ENCODE assay signal across 8 cellular contexts in genomic region chr14:35404496-35405303, GRCh38. TPM values are rescaled to one million over a fixed set of nuclear protein-coding genes. Genes with fewer than 3 reads are reported as not detected.
DNase-seq lines count a peak whose midpoint lies in the region; ATAC-seq, FAIRE-seq and TF ChIP-seq lines count a peak whose summit lies in the region.

Gene NFKBIA (minus strand): TSS chr14:35404749. CDS start chr14:35404644, 105 bp downstream.

- H2AFZ ChIP-seq in keratinocyte (ENCODE audit: control insufficient read depth, low read length), result peak within 1 kb of the TSS; percentile 92

- peak; percentile 100 for TF ChIP-seq POLR2A in GM18951 (IDR thresholded peaks at IDR 0.05; ENCODE audit: extremely low read depth, insufficient read depth, insufficient read length)

- H3K27me3 ChIP-seq in keratinocyte (ENCODE audit: control insufficient read depth, extremely low read depth, insufficient read depth, low read length), result no peaks in the 10 kb centered on the region

- peak within 1 kb of the TSS; percentile 100 for H3K4me2 ChIP-seq in keratinocyte (ENCODE audit: control insufficient read depth, extremely low read depth, insufficient read depth, low read depth, low read length)

- H4K20me1 ChIP-seq in keratinocyte (ENCODE audit: control insufficient read depth, extremely low read depth, insufficient read depth, low read length), result peaks cover 16% of the 10 kb centered on the region

- H3K79me2 ChIP-seq in keratinocyte (ENCODE audit: control insufficient read depth, insufficient read depth, low read length), result peaks cover 15% of the 10 kb centered on the region

- H3K4me3 ChIP-seq in AG10803 (ENCODE audit: low read length) (peak within 1 kb of the TSS; percentile 85), keratinocyte (ENCODE audit: control insufficient read depth in 2 of 3, extremely low read depth in 1 of 3, insufficient read depth in 2 of 3, low read depth in 1 of 3, low read length in 3 of 3) (peak within 1 kb of the TSS; percentile 84 to 95 (median 92))

- in situ Hi-C loops in GM18951 (cut with MboI; ENCODE audit: low sequenced_read_pairs, unreplicated experiment), result loop anchor here (5.0 to 10.0 kb wide), 3 partner anchors 110 to 267 kb away; partner anchors contain the start of gene PSMA6

- TF ChIP-seq CTCF in AG10803 (conservative IDR thresholded peaks at IDR 0.05; ENCODE audit: low read length), result peak; percentile 26
- TF ChIP-seq CTCF in keratinocyte (optimal IDR thresholded peaks at IDR 0.05 in 1 of 3, IDR thresholded peaks at IDR 0.05 in 1 of 3, conservative IDR thresholded peaks at IDR 0.05 in 1 of 3; ENCODE audit: extremely low read depth in 1 of 3, insufficient read depth in 2 of 3, low read length in 3 of 3), result peak; percentile 11 to 66 (median 44)

- FAIRE-seq in keratinocyte (lab: Jason Lieb, UNC), result no peak

- peaks cover 13 to 31% of the 10 kb centered on the region in 2 experiments for H3K36me3 ChIP-seq in keratinocyte (ENCODE audit: control insufficient read depth in 2 of 2, extremely low read depth in 1 of 2, insufficient read depth in 2 of 2, low read length in 2 of 2)

- dilution Hi-C loops in keratinocyte (cut with MboI; ENCODE audit: extremely low pct_ligation_motif_present, low sequenced_read_pairs), result no loop called here

- DNase-seq in AG10803 (ENCODE audit: low read depth), result peak; percentile 84
- peak; percentile 45 for DNase-seq in NCI-H345 treated with DMSO at 0.1 percent for 48 hours (lab: John Stamatoyannopoulos, UW; ENCODE audit: unreplicated experiment)
- peak; percentile 85 to 96 (median 88) for DNase-seq in activated CD4-positive, CD25-positive, alpha-beta regulatory T cell (lab: John Stamatoyannopoulos, UW)
- DNase-seq in caudate nucleus (lab: John Stamatoyannopoulos, UW), result peak in 59 of 61 donors; percentile 57 to 92 (median 84)
- no peak for DNase-seq in keratinocyte (ENCODE audit: low read depth, low spot score)
- peak; percentile 97 for DNase-seq in stimulated activated CD4-positive, alpha-beta T cell treated with anti-CD3 and anti-CD28 coated beads, Interleukin-15, amount 100 ng/mL, for 24 hours

- H3K4me1 ChIP-seq in keratinocyte (ENCODE audit: control insufficient read depth, extremely low read depth, insufficient read depth, low read length), result peaks cover 43% of the 10 kb centered on the region

- ATAC-seq in HG03175 (IDR thresholded peaks at IDR 0.05; ENCODE audit: unreplicated experiment), result peak; percentile 66

- no peaks in the 10 kb centered on the region for H3K9me3 ChIP-seq in keratinocyte (ENCODE audit: control insufficient read depth, low read depth, low read length)

- H3K27ac ChIP-seq in caudate nucleus (ENCODE audit: low read depth, low read length), result peak within 1 kb of the TSS; percentile 99
- H3K27ac ChIP-seq in keratinocyte (ENCODE audit: control insufficient read depth, insufficient read depth, low read length), result peak within 1 kb of the TSS; percentile 98

- H3K9ac ChIP-seq in keratinocyte (ENCODE audit: control insufficient read depth, extremely low read depth, insufficient read depth, low read length), result peak within 1 kb of the TSS; percentile 99

- H3K9me1 ChIP-seq in keratinocyte (ENCODE audit: control insufficient read depth, extremely low read depth, insufficient read depth, low read length), result peaks cover 7% of the 10 kb centered on the region

RNA-seq across cellular contexts. Expression of gene NFKBIA, which starts in this region (rescaled TPM):
- polyA plus RNA-seq in keratinocyte, result 35.2 to 123 TPM (median 92.6 TPM) in 3 replicates
- polyA plus RNA-seq in keratinocyte (2011; ENCODE audit: low read depth), result 199 TPM
- polyA plus RNA-seq in keratinocyte (2011; cell fraction: cytosol; rRNA removed), result 33.0 and 56.7 TPM in 2 replicates
- polyA plus RNA-seq in keratinocyte (2011; cell fraction: nucleus; rRNA removed), result 250 and 467 TPM in 2 replicates
- polyA plus RNA-seq in keratinocyte (2012; ENCODE audit: low replicate concordance), result 30.3 and 200 TPM in 2 replicates
- polyA minus RNA-seq in keratinocyte, result 122 to 241 TPM (median 215 TPM) in 3 replicates
- polyA minus RNA-seq in keratinocyte (2011; cell fraction: cytosol; rRNA and poly(A)+ RNA removed), result 85.2 TPM
- 232 and 287 TPM in 2 replicates for polyA minus RNA-seq in keratinocyte (2011; cell fraction: nucleus; rRNA and poly(A)+ RNA removed)
